In genomic region chr6:14889698-14890593, GRCh38 we compare ENCODE assay signal across 19 cellular contexts.
DNase-seq lines count a peak whose midpoint lies in the region; ATAC-seq and TF ChIP-seq lines count a peak whose summit lies in the region.
"Had no signal": no experiment of that assay in that cellular context is flagged by ENCODE, and none has a peak within 500 bp of the region (broad histone marks: within the 10 kb centered on the region; RNA-seq: fewer than 3 reads in every experiment).

No MANE protein-coding gene starts in this region.

- H3K79me2 ChIP-seq in H9 (ENCODE audit: insufficient read depth, low read length) = peaks cover 2% of the 10 kb centered on the region; the same call in 1 of the 2 replicates

- H3K18ac ChIP-seq in H9 (ENCODE audit: insufficient read length, low read depth, low read length) = peak overlapping the region; percentile 1

- no peak overlapping the region for H3K4ac ChIP-seq in H9 (ENCODE audit: low read depth, low read length)

- H3K27me3 Mint-ChIP-seq in H9 (ENCODE audit: low read depth) (no peaks in the 10 kb centered on the region; the same call in none of the 2 replicates), T-cell (no peaks in the 10 kb centered on the region)
- H3K27me3 Mint-ChIP-seq in dendritic cell treated with granulocyte-macrophage colony-stimulating factor and Interleukin-4, amounts not matched to agents 40 ng/mL and 50 ng/mL, for 4 days = peaks cover 5% of the 10 kb centered on the region
- H3K27me3 Mint-ChIP-seq: activated B cell treated with CpG ODN at 0.5 μM for 24 hours had no signal

- no peaks in the 10 kb centered on the region for H3K27me3 ChIP-seq in H9 (ENCODE audit: insufficient read depth, low read length)
- H3K27me3 ChIP-seq in prostate gland (replicated peaks; ENCODE audit: insufficient read depth) = no peaks in the 10 kb centered on the region
- H3K27me3 ChIP-seq: pancreas, suprapubic skin had no signal

- no peak overlapping the region for H3K56ac ChIP-seq in H9 (ENCODE audit: insufficient read length, low read depth, low read length)

- no peak for ATAC-seq in GM21447 (IDR thresholded peaks at IDR 0.05; ENCODE audit: unreplicated experiment)
- no peak for ATAC-seq in T-cell (replicated peaks in 1 of 4)
- ATAC-seq in GM19395 (IDR thresholded peaks at IDR 0.05; ENCODE audit: unreplicated experiment) = no peak

- CTCF ChIA-PET in T-cell (lab: Charles Lee) = no interaction called here

- no peak overlapping the region for H2BK15ac ChIP-seq in H9 (ENCODE audit: low read depth, low read length)

- H4K20me1 ChIP-seq in H9 (ENCODE audit: control insufficient read depth, insufficient read depth, insufficient read length) = no peaks in the 10 kb centered on the region

- 0 out of 7 replicates have a peak overlapping the region, but pooled peaks of 1 of the 3 experiments have one; percentile 15 for H3K27ac Mint-ChIP-seq in H9
- H3K27ac Mint-ChIP-seq in dendritic cell treated with granulocyte-macrophage colony-stimulating factor and Interleukin-4, amounts not matched to agents 40 ng/mL and 50 ng/mL, for 4 days = peak overlapping the region; percentile 76
- H3K27ac Mint-ChIP-seq in T-cell = no peak overlapping the region
- H3K27ac Mint-ChIP-seq: activated B cell treated with CpG ODN at 0.5 μM for 24 hours; T-helper 1 cell treated with Interleukin-12 subunit alpha and Interleukin-12 subunit beta and Interleukin-4 antibody, amounts not matched to agents 30 μg/mL and 1 μg/mL, for 36 hours had no signal

- no peak overlapping the region for H3K9ac ChIP-seq in H9 (ENCODE audit: extremely low read depth, insufficient read length, low read length)

- intact Hi-C loops in dendritic cell treated with granulocyte-macrophage colony-stimulating factor and Interleukin-4, amounts not matched to agents 40 ng/mL and 50 ng/mL, for 4 days (cut with micrococcal nuclease) = no loop called here
- intact Hi-C loops in prostate gland (cut with DNase I) = no loop called here

- TF ChIP-seq CTCF in H9 (conservative IDR thresholded peaks at IDR 0.05) (no peak), prostate gland (IDR thresholded peaks at IDR 0.05) (no peak)

- no peak for TF ChIP-seq POLR2A in prostate gland (IDR thresholded peaks at IDR 0.05)

- H4K91ac ChIP-seq in H9 (ENCODE audit: insufficient read length, low read depth, low read length) = no peak overlapping the region

- H3K4me1 ChIP-seq in H9 (ENCODE audit: insufficient read depth, low read length) (peaks cover 6% of the 10 kb centered on the region; the same call in 1 of the 2 replicates), prostate gland (replicated peaks) (no peaks in the 10 kb centered on the region)
- H3K4me1 ChIP-seq: pancreas, suprapubic skin had no signal

- no peaks in the 10 kb centered on the region for H3K9me3 ChIP-seq in H9 (ENCODE audit: control insufficient read depth, low read depth, low read length)
- no peaks in the 10 kb centered on the region for H3K9me3 ChIP-seq in prostate gland
- H3K9me3 ChIP-seq: pancreas, suprapubic skin had no signal

- no peak overlapping the region for H3K4me2 ChIP-seq in H9 (ENCODE audit: insufficient read depth, insufficient read length, low read length)

- WGBS in H9 (ENCODE audit: extremely low coverage, insufficient read length, low lambda C conversion rate) = no CpG with 5 or more reads among the region's 17 CpGs
- 43% methylated on average over 17 of the region's 17 CpGs for WGBS in prostate gland

- H3K79me1 ChIP-seq in H9 (ENCODE audit: insufficient read depth, low read depth, low read length, poor library complexity, severe bottlenecking) = no peaks in the 10 kb centered on the region

- no peak overlapping the region for H3K14ac ChIP-seq in H9 (ENCODE audit: insufficient read depth, low read length)

- POLR2A ChIA-PET in T-cell (lab: Charles Lee) = interaction anchor here in 1 of 2 donors (0.5 kb wide), 1 partner anchor 651 kb away, joined by 3 read pairs; no protein-coding TSS in a partner anchor

- no peaks in the 10 kb centered on the region for H3K36me3 ChIP-seq in prostate gland
- H3K36me3 ChIP-seq: pancreas, suprapubic skin had no signal

- no peak overlapping the region for H4K5ac ChIP-seq in H9 (ENCODE audit: insufficient read length, low read depth, low read length)

- no peak overlapping the region for H3K4me3 ChIP-seq in prostate gland
- H3K4me3 ChIP-seq: pancreas, skin epidermis, suprapubic skin had no signal

- H3K4me1 Mint-ChIP-seq in H9 (peaks cover 17 to 18% of the 10 kb centered on the region in 2 experiments), T-cell (no peaks in the 10 kb centered on the region)
- peaks cover 21% of the 10 kb centered on the region for H3K4me1 Mint-ChIP-seq in dendritic cell treated with granulocyte-macrophage colony-stimulating factor and Interleukin-4, amounts not matched to agents 40 ng/mL and 50 ng/mL, for 4 days (ENCODE audit: low read depth)

- H2BK20ac ChIP-seq in H9 (ENCODE audit: low read depth, low read length, poor library complexity, severe bottlenecking) = no peak overlapping the region

- no peak overlapping the region for H2BK120ac ChIP-seq in H9 (ENCODE audit: low read depth, low read length, poor library complexity, severe bottlenecking)

- no peak overlapping the region for H3K23ac ChIP-seq in H9 (ENCODE audit: insufficient read length, low read depth, low read length)

- H3K9me3 Mint-ChIP-seq in H9 (peaks cover 20 to 22% of the 10 kb centered on the region in 2 experiments), T-cell (peaks cover 0 to 6% (median 3%) of the 10 kb centered on the region in 3 donors)
- H3K9me3 Mint-ChIP-seq in dendritic cell treated with granulocyte-macrophage colony-stimulating factor and Interleukin-4, amounts not matched to agents 40 ng/mL and 50 ng/mL, for 4 days = peaks cover 13% of the 10 kb centered on the region

- no peak overlapping the region for H2AK5ac ChIP-seq in H9 (ENCODE audit: insufficient read length, low read length)

- H3K27ac ChIP-seq in H9 (ENCODE audit: insufficient read length, low read depth, low read length) = no peak overlapping the region
- H3K27ac ChIP-seq in prostate gland = peak overlapping the region in 1 of 2 donors; percentile 10
- H3K27ac ChIP-seq: skin epidermis, suprapubic skin had no signal

- H3K36me3 Mint-ChIP-seq in H9 (ENCODE audit: insufficient read depth in 1 of 3, low read depth in 3 of 3) (peaks cover 16 to 31% (median 17%) of the 10 kb centered on the region in 3 experiments), T-cell (no peaks in the 10 kb centered on the region)
- H3K36me3 Mint-ChIP-seq in dendritic cell treated with granulocyte-macrophage colony-stimulating factor and Interleukin-4, amounts not matched to agents 40 ng/mL and 50 ng/mL, for 4 days (ENCODE audit: low read depth) = peaks cover 8% of the 10 kb centered on the region

- H3K4me3 Mint-ChIP-seq in H9 (no peak overlapping the region), T-cell (no peak overlapping the region)
- H3K4me3 Mint-ChIP-seq in dendritic cell treated with granulocyte-macrophage colony-stimulating factor and Interleukin-4, amounts not matched to agents 40 ng/mL and 50 ng/mL, for 4 days = no peak overlapping the region
- H3K4me3 Mint-ChIP-seq: activated B cell treated with CpG ODN at 0.5 μM for 24 hours; T-helper 1 cell treated with Interleukin-12 subunit alpha and Interleukin-12 subunit beta and Interleukin-4 antibody, amounts not matched to agents 30 μg/mL and 1 μg/mL, for 36 hours had no signal

- no peak for DNase-seq in H9
- DNase-seq in LoVo (ENCODE audit: low spot score) = peak; percentile 14
- peak; percentile 68 for DNase-seq in prostate gland (ENCODE audit: low spot score)
- DNase-seq in T-cell = no peak
- DNase-seq in NCI-H1092 treated with DMSO at 0.1 percent for 48 hours (lab: John Stamatoyannopoulos, UW) = no peak
- DNase-seq: activated B cell treated with CpG ODN at 0.5 μM for 24 hours; caudate nucleus; DMS153; effector CD4-positive, alpha-beta T cell; NCI-H2029; pancreas; SHP77 treated with DMSO at 0.1 percent for 48 hours; stimulated activated CD4-positive, alpha-beta T cell treated with anti-CD3 and anti-CD28 coated beads, Interleukin-4, amount 100 ng/mL, for 4 hours had no signal

- H3T11ph ChIP-seq in H9 (ENCODE audit: low read length) = no peak overlapping the region

- no peak overlapping the region for H2BK5ac ChIP-seq in H9 (ENCODE audit: insufficient read length, low read length)

- H3K23me2 ChIP-seq in H9 (ENCODE audit: insufficient read length, low read depth, low read length, poor library complexity, severe bottlenecking) = no peaks in the 10 kb centered on the region

- H2BK12ac ChIP-seq in H9 (ENCODE audit: insufficient read length, low read depth, low read length) = no peak overlapping the region

- H2AFZ ChIP-seq in H9 (ENCODE audit: low read length) = no peak overlapping the region

- no peak overlapping the region for H4K8ac ChIP-seq in H9 (replicated peaks; ENCODE audit: insufficient read length, low read depth, low read length)

Comparison
In these comparisons a context has a peak if more than half of its experiments do, and no peak if none do; other contexts are left out.
1. DNase-seq: peak in LoVo (single experiment) and prostate gland (single experiment); none in H9 (single experiment), T-cell (0 of 34) and NCI-H1092 treated with DMSO at 0.1 percent for 48 hours (single experiment).